In genomic region chr11:58740447-58740846, GRCh38 we compare ENCODE assay signal across 17 cellular contexts. TPM values are rescaled to one million over a fixed set of nuclear protein-coding genes. Genes with fewer than 3 reads are reported as not detected.
A peak's percentile ranks its signal among the peaks of the same experiment; 100 is the strongest.
DNase-seq lines count a peak whose midpoint lies in the region; ATAC-seq and TF ChIP-seq lines count a peak whose summit lies in the region.
"Had no signal": no experiment of that assay in that cellular context is flagged by ENCODE, and none has a peak within 500 bp of the region (broad histone marks: within the 10 kb centered on the region; RNA-seq: fewer than 3 reads in every experiment).

No MANE protein-coding gene starts in this region.

- H3K9me3 Mint-ChIP-seq in chondrocyte (ENCODE audit: low read depth), result peaks cover 15% of the 10 kb centered on the region
- H3K9me3 Mint-ChIP-seq in immature natural killer cell, result peaks cover 0 to 30% (median 11%) of the 10 kb centered on the region in 6 donors

- ATAC-seq in HG02885 (IDR thresholded peaks at IDR 0.05; ENCODE audit: poor library complexity, unreplicated experiment) (no peak), HG02763 (IDR thresholded peaks at IDR 0.05; ENCODE audit: unreplicated experiment) (no peak)

- H4K5ac ChIP-seq in mesendoderm (ENCODE audit: low read length), result no peak overlapping the region

- H3K36me3 Mint-ChIP-seq in chondrocyte (ENCODE audit: low read depth) (no peaks in the 10 kb centered on the region), immature natural killer cell (no peaks in the 10 kb centered on the region)

- H3K27me3 ChIP-seq in KMS-11 (ENCODE audit: insufficient read depth, low read depth) (no peaks in the 10 kb centered on the region), mesendoderm (ENCODE audit: insufficient read depth, low read length, poor library complexity) (no peaks in the 10 kb centered on the region)
- H3K27me3 ChIP-seq: BE2C had no signal

- H3K4me1 ChIP-seq in KMS-11 (ENCODE audit: low read depth, poor library complexity, severe bottlenecking), result peaks cover 62% of the 10 kb centered on the region
- H3K4me1 ChIP-seq in mesendoderm (ENCODE audit: control insufficient read depth, low read depth, low read length), result no peaks in the 10 kb centered on the region
- H3K4me1 ChIP-seq: BE2C, Caco-2 had no signal

- H3K56ac ChIP-seq in mesendoderm (ENCODE audit: low read length), result no peak overlapping the region

- DNase-seq in chondrocyte (ENCODE audit: low spot score) (peak; percentile 72), mesendoderm (no peak), immature natural killer cell (no peak), NCI-H1092 (lab: John Stamatoyannopoulos, UW) (no peak)
- DNase-seq: ACHN; BE2C; C1 segment of cervical spinal cord; Caco-2; CD4-positive, alpha-beta T cell; H9 had no signal

- peak overlapping the region; percentile 42 for H3K27ac ChIP-seq in KMS-11
- H3K27ac ChIP-seq in mesendoderm (ENCODE audit: low read depth, low read length), result peak overlapping the region; percentile 66
- H3K27ac ChIP-seq: HL-60 had no signal

- H3K4me3 ChIP-seq in KMS-11 (IDR thresholded peaks at IDR 0.05; ENCODE audit: insufficient read depth, low read depth, low read length), result no peak overlapping the region
- H3K4me3 ChIP-seq in mesendoderm (ENCODE audit: low read length), result no peak overlapping the region
- H3K4me3 ChIP-seq: K562 had no signal

- H2BK120ac ChIP-seq in mesendoderm (ENCODE audit: low read depth, low read length), result no peak overlapping the region

- H3K27me3 Mint-ChIP-seq in chondrocyte (ENCODE audit: low read depth) (peaks cover 3% of the 10 kb centered on the region), immature natural killer cell (ENCODE audit: low read depth in 3 of 3) (no peaks in the 10 kb centered on the region)

- H3K79me1 ChIP-seq in mesendoderm (ENCODE audit: low read length), result no peaks in the 10 kb centered on the region

- H2BK15ac ChIP-seq in mesendoderm (replicated peaks; ENCODE audit: low read depth), result no peak overlapping the region

- no peaks in the 10 kb centered on the region for H3K4me1 Mint-ChIP-seq in chondrocyte (ENCODE audit: low read depth)
- H3K4me1 Mint-ChIP-seq in immature natural killer cell, result no peaks in the 10 kb centered on the region
- H3K4me1 Mint-ChIP-seq: H9 had no signal

- H3K4me2 ChIP-seq in KMS-11, result peak overlapping the region; percentile 74
- H3K4me2 ChIP-seq in mesendoderm (ENCODE audit: low read length), result no peak overlapping the region

- no peak overlapping the region for H3K23ac ChIP-seq in mesendoderm (ENCODE audit: low read length)

- TF ChIP-seq CTCF in KMS-11 (conservative IDR thresholded peaks at IDR 0.05; ENCODE audit: low read depth, low read length) (no peak), chondrocyte (IDR thresholded peaks at IDR 0.05) (no peak)

- H4K20me1 ChIP-seq in KMS-11 (ENCODE audit: insufficient read depth), result no peaks in the 10 kb centered on the region

- H3K4me3 Mint-ChIP-seq in chondrocyte (ENCODE audit: unreplicated experiment) (no peak overlapping the region), immature natural killer cell (no peak overlapping the region)
- H3K4me3 Mint-ChIP-seq: CD4-positive, alpha-beta T cell; H9 had no signal

- H4K8ac ChIP-seq in mesendoderm (ENCODE audit: low read depth, low read length), result no peak overlapping the region

- H3K27ac Mint-ChIP-seq in chondrocyte (ENCODE audit: unreplicated experiment) (no peak overlapping the region), immature natural killer cell (no peak overlapping the region)
- H3K27ac Mint-ChIP-seq: CD4-positive, alpha-beta T cell; H9 had no signal

- H3K18ac ChIP-seq in mesendoderm (ENCODE audit: low read length), result no peak overlapping the region

- no peak overlapping the region for H3K4ac ChIP-seq in mesendoderm (ENCODE audit: low read depth, low read length)

- H2AFZ ChIP-seq in KMS-11 (ENCODE audit: low read depth), result peak overlapping the region; percentile 70; the same call in 1 of the 2 replicates

- H3K79me2 ChIP-seq in KMS-11 (ENCODE audit: insufficient read depth, low read depth) (no peaks in the 10 kb centered on the region), mesendoderm (ENCODE audit: control insufficient read depth, insufficient read depth, low read length) (no peaks in the 10 kb centered on the region)

- H2BK5ac ChIP-seq in mesendoderm (ENCODE audit: low read length), result no peak overlapping the region

- H2AK5ac ChIP-seq in mesendoderm (ENCODE audit: low read length), result no peak overlapping the region

- H3K9ac ChIP-seq in KMS-11 (no peak overlapping the region), mesendoderm (ENCODE audit: low read length) (no peak overlapping the region)

- no peaks in the 10 kb centered on the region for H3K36me3 ChIP-seq in KMS-11 (ENCODE audit: insufficient read depth)
- H3K36me3 ChIP-seq in mesendoderm (ENCODE audit: control insufficient read depth, insufficient read depth, low read length), result no peaks in the 10 kb centered on the region
- H3K36me3 ChIP-seq: BE2C had no signal

- WGBS in mesendoderm (ENCODE audit: extremely low coverage, insufficient coverage, low lambda C conversion rate), result no CpG with 5 or more reads among the region's 4 CpGs

RNA-seq across cellular contexts. Expression of gene GLYAT, which starts 8.7 kb away (rescaled TPM):
- total RNA-seq in chondrocyte, result not detected in 3 replicates
- polyA plus RNA-seq in mesendoderm (2013, experiment 1 of 2), result not detected
- polyA plus RNA-seq in mesendoderm (2013, experiment 2 of 2), result not detected
- polyA plus RNA-seq in immature natural killer cell, result not detected
- total RNA-seq: Caco-2; CD4-positive, alpha-beta T cell; H1; H9; HT1080; K562 had no signal
- polyA plus RNA-seq: H1, K562 had no signal
